In the genomic region with DNA sequence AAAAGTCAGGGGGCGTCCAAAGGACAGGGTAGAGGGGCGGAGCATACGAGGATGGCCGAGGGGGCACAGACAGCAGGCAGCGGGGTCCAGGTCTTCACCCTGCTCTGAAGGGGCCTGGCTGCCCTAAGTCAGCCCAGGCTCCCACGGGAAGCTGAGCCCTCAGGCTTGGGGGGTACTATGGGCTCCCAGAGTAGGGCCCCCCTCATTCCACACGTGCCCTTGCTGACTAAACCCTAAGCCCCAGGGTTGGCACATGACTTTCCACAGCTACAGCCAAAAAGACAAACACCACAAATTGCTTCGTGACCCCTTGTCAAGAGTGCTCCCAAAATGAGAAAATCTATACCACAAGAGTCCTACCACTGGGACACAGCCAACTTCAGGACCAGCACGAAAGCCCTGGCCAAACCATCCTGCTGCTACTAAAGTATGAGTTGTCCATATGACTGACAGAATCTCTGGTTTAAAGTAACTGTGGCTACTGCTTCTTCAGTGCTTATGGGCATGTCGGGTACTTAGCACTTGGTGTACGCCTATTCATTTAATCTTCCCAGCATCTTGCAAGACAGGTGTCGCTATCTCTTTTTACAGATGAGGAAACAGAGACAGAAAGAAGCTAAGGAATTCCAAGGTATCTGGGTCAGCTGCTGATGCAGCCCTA, we compare ENCODE assay signal across 8 cellular contexts.
DNase-seq lines count a peak whose midpoint lies in the region; ATAC-seq lines count a peak whose summit lies in the region.

No MANE protein-coding gene starts in this region.

- H3K36me3 Mint-ChIP-seq in activated CD4-positive, alpha-beta T cell treated with anti-CD3 and anti-CD28 coated beads for 36 hours (ENCODE audit: low read depth): peaks cover 4% of the 10 kb centered on the region
- peaks cover 6% of the 10 kb centered on the region for H3K36me3 Mint-ChIP-seq in central memory CD8-positive, alpha-beta T cell (ENCODE audit: insufficient read depth)
- H3K36me3 Mint-ChIP-seq in stimulated activated naive B cell treated with anti-CD40 and anti-IgM and Interleukin-4, amounts not matched to agents 10 μg/mL and 1 μg/mL and 100 μg/mL, for 72 hours: peaks cover 0 to 9% of the 10 kb centered on the region in 2 donors

- peak overlapping the region; percentile 49 for H3K4me3 Mint-ChIP-seq in activated CD4-positive, alpha-beta T cell treated with anti-CD3 and anti-CD28 coated beads for 36 hours
- H3K4me3 Mint-ChIP-seq in central memory CD8-positive, alpha-beta T cell: peak overlapping the region; percentile 77
- H3K4me3 Mint-ChIP-seq in stimulated activated naive B cell treated with anti-CD40 and anti-IgM and Interleukin-4, amounts not matched to agents 10 μg/mL and 1 μg/mL and 100 μg/mL, for 72 hours: peak overlapping the region; percentile 57 to 77

- H3K27ac Mint-ChIP-seq in activated CD4-positive, alpha-beta T cell treated with anti-CD3 and anti-CD28 coated beads for 36 hours: peak overlapping the region; percentile 89
- peak overlapping the region; percentile 94 for H3K27ac Mint-ChIP-seq in central memory CD8-positive, alpha-beta T cell (ENCODE audit: low read depth)
- H3K27ac Mint-ChIP-seq in stimulated activated naive B cell treated with anti-CD40 and anti-IgM and Interleukin-4, amounts not matched to agents 10 μg/mL and 1 μg/mL and 100 μg/mL, for 72 hours: peak overlapping the region; percentile 94

- H3K4me1 Mint-ChIP-seq in activated CD4-positive, alpha-beta T cell treated with anti-CD3 and anti-CD28 coated beads for 36 hours: peaks cover 78% of the 10 kb centered on the region
- H3K4me1 Mint-ChIP-seq in central memory CD8-positive, alpha-beta T cell: peaks cover 97% of the 10 kb centered on the region
- peaks cover 69 to 96% of the 10 kb centered on the region in 2 donors for H3K4me1 Mint-ChIP-seq in stimulated activated naive B cell treated with anti-CD40 and anti-IgM and Interleukin-4, amounts not matched to agents 10 μg/mL and 1 μg/mL and 100 μg/mL, for 72 hours

- CTCF ChIA-PET in activated CD4-positive, alpha-beta T cell treated with anti-CD3 and anti-CD28 coated beads for 36 hours (lab: Charles Lee): interaction anchor here (0.6 to 0.8 kb wide), 3 partner anchors 10 to 258 kb away, joined by 3 to 4 read pairs (median 3); no protein-coding TSS in a partner anchor

- no peak for DNase-seq in activated CD4-positive, alpha-beta T cell treated with anti-CD3 and anti-CD28 coated beads for 36 hours
- DNase-seq in activated CD4-positive, alpha-beta T cell treated with anti-CD3 and anti-CD28 coated beads, Interleukin-2, amount 50 U/mL, for 4 hours: no peak
- no peak for DNase-seq in central memory CD8-positive, alpha-beta T cell (ENCODE audit: low spot score in 2 of 2)
- DNase-seq in stimulated activated naive B cell treated with anti-CD40 and anti-IgM and Interleukin-4, amounts not matched to agents 10 μg/mL and 1 μg/mL and 100 μg/mL, for 72 hours: no peak
- no peak for DNase-seq in amygdala (lab: John Stamatoyannopoulos, UW)
- DNase-seq in dermis blood vessel endothelial cell: no peak

- no peak for ATAC-seq in activated CD4-positive, alpha-beta T cell treated with anti-CD3 and anti-CD28 coated beads for 36 hours
- ATAC-seq in HG03378 (IDR thresholded peaks at IDR 0.05; ENCODE audit: unreplicated experiment) (peak; percentile 1), GM18520 (IDR thresholded peaks at IDR 0.05; ENCODE audit: unreplicated experiment) (no peak)
- ATAC-seq in central memory CD8-positive, alpha-beta T cell (replicated peaks; ENCODE audit: extremely low read depth, poor library complexity, severe bottlenecking): peak; percentile 33
- ATAC-seq in stimulated activated naive B cell treated with anti-CD40 and anti-IgM and Interleukin-4, amounts not matched to agents 10 μg/mL and 1 μg/mL and 100 μg/mL, for 72 hours (replicated peaks): peak in 1 of 2 donors; percentile 0

- POLR2A ChIA-PET in activated CD4-positive, alpha-beta T cell treated with anti-CD3 and anti-CD28 coated beads for 36 hours (lab: Charles Lee): interaction anchor here (0.6 to 1.7 kb wide), 5 partner anchors 36 to 207 kb away, joined by 3 to 11 read pairs (median 5); a partner anchor contains a TSS

- no peaks in the 10 kb centered on the region for H3K9me3 Mint-ChIP-seq in activated CD4-positive, alpha-beta T cell treated with anti-CD3 and anti-CD28 coated beads for 36 hours (ENCODE audit: low read depth)
- no peaks in the 10 kb centered on the region for H3K9me3 Mint-ChIP-seq in central memory CD8-positive, alpha-beta T cell
- H3K9me3 Mint-ChIP-seq in stimulated activated naive B cell treated with anti-CD40 and anti-IgM and Interleukin-4, amounts not matched to agents 10 μg/mL and 1 μg/mL and 100 μg/mL, for 72 hours: peaks cover 0 to 2% of the 10 kb centered on the region in 2 donors

- intact Hi-C loops in activated CD4-positive, alpha-beta T cell treated with anti-CD3 and anti-CD28 coated beads for 36 hours (cut with DNase I, micrococcal nuclease): no loop called here

- H3K27me3 Mint-ChIP-seq in activated CD4-positive, alpha-beta T cell treated with anti-CD3 and anti-CD28 coated beads for 36 hours: no peaks in the 10 kb centered on the region
- no peaks in the 10 kb centered on the region for H3K27me3 Mint-ChIP-seq in central memory CD8-positive, alpha-beta T cell
- peaks cover 26 to 29% of the 10 kb centered on the region in 2 donors for H3K27me3 Mint-ChIP-seq in stimulated activated naive B cell treated with anti-CD40 and anti-IgM and Interleukin-4, amounts not matched to agents 10 μg/mL and 1 μg/mL and 100 μg/mL, for 72 hours

Comparison
In these comparisons a context has a peak if more than half of its experiments do, and no peak if none do; other contexts are left out.
1. ATAC-seq: peak in HG03378 (single experiment) and central memory CD8-positive, alpha-beta T cell (single experiment); none in activated CD4-positive, alpha-beta T cell treated with anti-CD3 and anti-CD28 coated beads for 36 hours (single experiment) and GM18520 (single experiment).
2. Peak in every context shown above with its lines, with median percentiles within 50 percentile points of each other: H3K27ac Mint-ChIP-seq and H3K4me3 Mint-ChIP-seq.